ENCODE assay signal across 8 cellular contexts in the genomic region with DNA sequence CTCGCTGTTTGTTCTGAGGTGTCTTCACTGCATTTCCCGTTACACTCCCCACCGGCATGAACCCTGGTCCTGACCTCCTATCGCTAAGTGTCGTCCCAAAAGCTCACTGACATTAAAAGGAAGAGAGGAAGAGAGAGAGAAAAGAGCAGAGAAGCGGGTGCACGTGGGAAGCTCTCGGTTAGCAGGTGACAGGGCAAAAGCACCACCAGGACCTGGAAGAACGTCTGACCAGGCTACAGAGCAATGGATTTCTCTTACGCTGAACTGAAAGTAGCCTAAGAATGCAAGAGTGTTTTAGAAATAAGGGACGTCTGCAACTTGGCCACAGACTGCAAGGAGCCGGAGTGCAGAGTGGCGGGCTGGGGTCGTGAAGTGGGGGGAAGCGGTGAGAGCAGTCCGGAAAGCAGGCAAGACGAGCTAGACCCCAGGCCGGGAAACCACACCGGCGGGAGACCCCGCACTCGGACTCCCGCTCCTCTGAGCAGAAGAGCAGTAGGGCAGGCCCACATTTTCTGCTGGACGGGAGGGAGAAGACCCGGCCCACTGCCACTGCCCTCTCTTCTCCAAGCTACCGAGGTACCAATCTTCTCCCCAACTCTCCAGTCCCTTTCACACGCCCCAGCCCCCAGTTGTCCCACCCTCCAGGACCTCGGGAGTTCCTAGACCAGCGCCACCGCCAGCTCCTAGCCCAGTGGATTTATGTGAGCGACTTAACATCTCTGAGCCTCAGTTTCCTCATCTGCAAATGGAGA. TPM values are rescaled to one million over a fixed set of nuclear protein-coding genes. Genes with fewer than 3 reads are reported as not detected.
DNase-seq lines count a peak whose midpoint lies in the region; ATAC-seq lines count a peak whose summit lies in the region.

No MANE protein-coding gene starts in this region.

- peak overlapping the region; percentile 77 to 84 for H3K27ac Mint-ChIP-seq in T-cell
- H3K27ac Mint-ChIP-seq in naive thymus-derived CD4-positive, alpha-beta T cell: peak overlapping the region; percentile 84 to 100 (median 92)

- H3K36me3 Mint-ChIP-seq in T-cell: no peaks in the 10 kb centered on the region
- H3K36me3 Mint-ChIP-seq in naive thymus-derived CD4-positive, alpha-beta T cell: peaks cover 0 to 7% (median 0%) of the 10 kb centered on the region in 5 donors

- peak overlapping the region; percentile 85 for H3K4me3 ChIP-seq in ectodermal cell (ENCODE audit: insufficient read depth, low read depth, low read length)
- peak overlapping the region; percentile 88 for H3K4me3 ChIP-seq in naive thymus-derived CD4-positive, alpha-beta T cell (ENCODE audit: low read length)

- DNase-seq in SKM-1 treated with dmso at 0.1 percent for 144 hours (lab: John Stamatoyannopoulos, UW; ENCODE audit: unreplicated experiment): peak; percentile 47
- no peak for DNase-seq in SKM-1 (lab: John Stamatoyannopoulos, UW; ENCODE audit: unreplicated experiment)
- peak in 3 of 34 experiments; percentile 4 to 25 (median 16) for DNase-seq in T-cell
- peak in 4 of 9 donors; percentile 19 to 35 (median 26) for DNase-seq in naive thymus-derived CD4-positive, alpha-beta T cell
- DNase-seq in glomerular visceral epithelial cell (ENCODE audit: extremely low spot score): no peak
- DNase-seq in NCI-H2029 (lab: John Stamatoyannopoulos, UW): no peak
- DNase-seq in NCI-H187 treated with DMSO at 0.1 percent for 48 hours (lab: John Stamatoyannopoulos, UW): no peak

- H3K27me3 ChIP-seq in ectodermal cell (ENCODE audit: control insufficient read depth, insufficient read depth, low read length, poor library complexity, severe bottlenecking): peaks cover 34% of the 10 kb centered on the region
- no peaks in the 10 kb centered on the region for H3K27me3 ChIP-seq in naive thymus-derived CD4-positive, alpha-beta T cell (ENCODE audit: control insufficient read depth in 2 of 2, insufficient read depth in 2 of 2, low read length in 2 of 2)

- no peaks in the 10 kb centered on the region for H3K9me3 Mint-ChIP-seq in T-cell
- H3K9me3 Mint-ChIP-seq in naive thymus-derived CD4-positive, alpha-beta T cell: peaks cover 0 to 22% (median 0%) of the 10 kb centered on the region in 11 donors

- H3K36me3 ChIP-seq in ectodermal cell (ENCODE audit: control insufficient read depth, insufficient read depth, low read length): no peaks in the 10 kb centered on the region
- H3K36me3 ChIP-seq in naive thymus-derived CD4-positive, alpha-beta T cell (ENCODE audit: control insufficient read depth in 2 of 3, insufficient read depth in 3 of 3, low read length in 3 of 3): no peaks in the 10 kb centered on the region

- peak overlapping the region; percentile 82 to 87 (median 83) for H3K4me3 Mint-ChIP-seq in T-cell
- peak overlapping the region; percentile 89 to 98 (median 93) for H3K4me3 Mint-ChIP-seq in naive thymus-derived CD4-positive, alpha-beta T cell

- H3K27ac ChIP-seq in ectodermal cell (ENCODE audit: insufficient read depth, low read depth, low read length, poor library complexity, severe bottlenecking): no peak overlapping the region
- peak overlapping the region; percentile 48 for H3K27ac ChIP-seq in naive thymus-derived CD4-positive, alpha-beta T cell (ENCODE audit: low read depth, low read length)

- H3K4me1 ChIP-seq in ectodermal cell (ENCODE audit: control insufficient read depth, insufficient read depth, low read length): no peaks in the 10 kb centered on the region
- H3K4me1 ChIP-seq in naive thymus-derived CD4-positive, alpha-beta T cell (ENCODE audit: control insufficient read depth in 2 of 2, insufficient read depth in 2 of 2, low read length in 2 of 2): peaks cover 0 to 4% of the 10 kb centered on the region in 2 donors

- WGBS in ectodermal cell, 2 experiments: 3% methylated on average over 31 of the region's 31 CpGs

- H3K9me3 ChIP-seq in ectodermal cell (ENCODE audit: control insufficient read depth, low read length): no peaks in the 10 kb centered on the region
- no peaks in the 10 kb centered on the region for H3K9me3 ChIP-seq in naive thymus-derived CD4-positive, alpha-beta T cell (ENCODE audit: control insufficient read depth in 2 of 3, low read length in 3 of 3)

- ATAC-seq in T-cell (replicated peaks in 1 of 4): no peak
- no peak for ATAC-seq in naive thymus-derived CD4-positive, alpha-beta T cell

- intact Hi-C loops in naive thymus-derived CD4-positive, alpha-beta T cell (cut with micrococcal nuclease): loop anchor here (1.0 to 10.0 kb wide), 10 partner anchors 8 to 1991 kb away; a partner anchor contains a TSS

- CTCF ChIA-PET in T-cell (lab: Charles Lee): interaction anchor here in 1 of 2 donors (0.7 kb wide), 1 partner anchor 226 kb away, joined by 3 read pairs; no protein-coding TSS in a partner anchor
- CTCF ChIA-PET in naive thymus-derived CD4-positive, alpha-beta T cell (lab: Charles Lee): interaction anchor here (0.6 to 3.2 kb wide), 3 partner anchors 19 to 858 kb away, joined by 3 to 17 read pairs (median 3); no protein-coding TSS in a partner anchor

- POLR2A ChIA-PET in T-cell (lab: Charles Lee): interaction anchor here (0.6 kb wide), 4 partner anchors 77 to 890 kb away, joined by 3 to 9 read pairs (median 7); no protein-coding TSS in a partner anchor
- POLR2A ChIA-PET in naive thymus-derived CD4-positive, alpha-beta T cell (lab: Charles Lee): interaction anchor here (0.6 to 2.4 kb wide), 3 partner anchors 86 to 156 kb away, joined by 3 to 6 read pairs (median 3); no protein-coding TSS in a partner anchor

- peaks cover 35 to 41% (median 40%) of the 10 kb centered on the region in 3 donors for H3K4me1 Mint-ChIP-seq in T-cell
- peaks cover 28 to 44% (median 37%) of the 10 kb centered on the region in 7 donors for H3K4me1 Mint-ChIP-seq in naive thymus-derived CD4-positive, alpha-beta T cell

- H3K27me3 Mint-ChIP-seq in T-cell: peaks cover 0 to 6% of the 10 kb centered on the region in 2 donors
- H3K27me3 Mint-ChIP-seq in naive thymus-derived CD4-positive, alpha-beta T cell: peaks cover 0 to 16% (median 0%) of the 10 kb centered on the region in 5 donors

RNA-seq across cellular contexts. Expression of a gene that starts 8.3 kb away (rescaled TPM):
- 1 to 10 TPM; 5.1 to 9.9 (median 8.5) TPM for total RNA-seq in T-cell
- polyA plus RNA-seq in ectodermal cell (2013, experiment 1 of 4): 99.2 TPM
- polyA plus RNA-seq in ectodermal cell (2013, experiment 2 of 4): 108 TPM
- polyA plus RNA-seq in ectodermal cell (2013, experiment 3 of 4): 63.5 TPM
- 71.9 TPM for polyA plus RNA-seq in ectodermal cell (2013, experiment 4 of 4)
- total RNA-seq in naive thymus-derived CD4-positive, alpha-beta T cell: 10 to 100 TPM in 2 of 5 experiments, 1 to 10 TPM in 3; 4.8 to 25.3 (median 8.6) TPM
- 10 to 100 TPM; 12.2 to 19.0 TPM for polyA plus RNA-seq in naive thymus-derived CD4-positive, alpha-beta T cell
